In the genomic region with DNA sequence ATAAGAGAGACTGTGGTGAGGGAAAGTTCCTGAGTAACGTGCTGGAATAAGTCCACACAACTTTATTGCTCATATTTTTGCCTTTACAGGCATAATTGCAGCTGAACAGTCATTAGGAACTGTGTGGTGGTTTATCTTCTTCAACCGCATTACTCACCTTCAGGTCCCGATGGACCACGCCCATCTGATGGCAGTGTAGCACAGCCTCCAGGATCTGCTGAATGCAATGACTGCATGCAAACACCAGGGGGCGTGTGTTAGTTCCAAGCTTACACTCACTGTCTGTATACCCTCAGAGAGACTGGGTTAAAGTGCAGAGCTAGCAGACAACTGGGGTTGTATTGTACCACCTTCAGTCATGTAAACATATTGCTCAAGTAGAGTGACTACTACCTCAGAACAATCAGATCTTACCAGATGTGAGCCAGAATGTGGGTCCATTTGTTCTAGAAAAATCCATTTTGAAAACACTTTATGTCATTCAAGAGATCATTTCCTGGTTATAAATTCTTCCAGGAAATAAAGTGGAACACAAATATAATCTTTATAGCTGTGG, we compare ENCODE assay signal across 1 cellular context.
TF ChIP-seq lines count a peak whose summit lies in the region.

No MANE protein-coding gene starts in this region.

TF ChIP-seq in HepG2, 621 proteins besides CTCF, POLR2A, EP300 and RAD21 (continued from another document and continues in another):
- TF ChIP-seq, protein P1, sequence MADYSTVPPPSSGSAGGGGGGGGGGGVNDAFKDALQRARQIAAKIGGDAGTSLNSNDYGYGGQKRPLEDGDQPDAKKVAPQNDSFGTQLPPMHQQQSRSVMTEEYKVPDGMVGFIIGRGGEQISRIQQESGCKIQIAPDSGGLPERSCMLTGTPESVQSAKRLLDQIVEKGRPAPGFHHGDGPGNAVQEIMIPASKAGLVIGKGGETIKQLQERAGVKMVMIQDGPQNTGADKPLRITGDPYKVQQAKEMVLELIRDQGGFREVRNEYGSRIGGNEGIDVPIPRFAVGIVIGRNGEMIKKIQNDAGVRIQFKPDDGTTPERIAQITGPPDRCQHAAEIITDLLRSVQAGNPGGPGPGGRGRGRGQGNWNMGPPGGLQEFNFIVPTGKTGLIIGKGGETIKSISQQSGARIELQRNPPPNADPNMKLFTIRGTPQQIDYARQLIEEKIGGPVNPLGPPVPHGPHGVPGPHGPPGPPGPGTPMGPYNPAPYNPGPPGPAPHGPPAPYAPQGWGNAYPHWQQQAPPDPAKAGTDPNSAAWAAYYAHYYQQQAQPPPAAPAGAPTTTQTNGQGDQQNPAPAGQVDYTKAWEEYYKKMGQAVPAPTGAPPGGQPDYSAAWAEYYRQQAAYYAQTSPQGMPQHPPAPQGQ (CRISPR knock-in tag; IDR thresholded peaks at IDR 0.05; ENCODE audit: borderline replicate concordance), result no peak
- TF ChIP-seq ZNF552 (CRISPR knock-in tag; IDR thresholded peaks at IDR 0.05; ENCODE audit: borderline replicate concordance) (no peak), ZNF292 (CRISPR knock-in tag; IDR thresholded peaks at IDR 0.05; ENCODE audit: borderline replicate concordance, low read depth) (peak; percentile 64; the same call in 1 of the 2 replicates), KLF11 (CRISPR knock-in tag; IDR thresholded peaks at IDR 0.05) (no peak; the same call in 1 of the 2 replicates), KLF9 (CRISPR knock-in tag; IDR thresholded peaks at IDR 0.05; ENCODE audit: low read depth) (peak; percentile 91; the same call in 1 of the 2 replicates), ZNF382 (CRISPR knock-in tag; IDR thresholded peaks at IDR 0.05; ENCODE audit: borderline replicate concordance) (no peak), CREM (IDR thresholded peaks at IDR 0.05) (peak; percentile 38; the same call in 1 of the 2 replicates), CREM (CRISPR knock-in tag; IDR thresholded peaks at IDR 0.05) (no peak), MXI1 (IDR thresholded peaks at IDR 0.05; ENCODE audit: borderline replicate concordance, low read depth, low read length) (peak; percentile 49; the same call in 1 of the 3 replicates), NONO (IDR thresholded peaks at IDR 0.05) (no peak), NONO (CRISPR knock-in tag; conservative IDR thresholded peaks at IDR 0.05) (peak; percentile 82), ZNF674 (CRISPR knock-in tag; IDR thresholded peaks at IDR 0.05; ENCODE audit: low read depth) (no peak), SMYD3 (CRISPR knock-in tag; IDR thresholded peaks at IDR 0.05) (peak; percentile 64; the same call in 1 of the 2 replicates), MNT (IDR thresholded peaks at IDR 0.05) (no peak), THAP11 (CRISPR knock-in tag; IDR thresholded peaks at IDR 0.05) (peak; percentile 63), ELF3 (CRISPR knock-in tag; IDR thresholded peaks at IDR 0.05) (peak; percentile 80), HOXA9 (CRISPR knock-in tag; IDR thresholded peaks at IDR 0.05; ENCODE audit: borderline replicate concordance) (no peak), SRF (IDR thresholded peaks at IDR 0.05; ENCODE audit: low read depth, low read length) (no peak), ZNF570 (CRISPR knock-in tag; IDR thresholded peaks at IDR 0.05; ENCODE audit: borderline replicate concordance) (no peak), FOXA3 (CRISPR knock-in tag; IDR thresholded peaks at IDR 0.05) (peak; percentile 85), ZNF225 (CRISPR knock-in tag; IDR thresholded peaks at IDR 0.05) (no peak), SIX1 (CRISPR knock-in tag; IDR thresholded peaks at IDR 0.05; ENCODE audit: borderline replicate concordance) (peak; percentile 22; the same call in 1 of the 2 replicates), MTF2 (CRISPR knock-in tag; IDR thresholded peaks at IDR 0.05; ENCODE audit: borderline replicate concordance) (no peak), DR1 (CRISPR knock-in tag; IDR thresholded peaks at IDR 0.05) (no peak), POLR2G (IDR thresholded peaks at IDR 0.05; ENCODE audit: low read depth, low read length) (no peak), MXD3 (CRISPR knock-in tag; IDR thresholded peaks at IDR 0.05) (no peak), MIXL1 (CRISPR knock-in tag; IDR thresholded peaks at IDR 0.05) (peak; percentile 81), NCOA5 (CRISPR knock-in tag; IDR thresholded peaks at IDR 0.05) (no peak), PTBP1 (IDR thresholded peaks at IDR 0.05; ENCODE audit: low read depth, low read length, poor library complexity, severe bottlenecking) (no peak), NCOA2 (CRISPR knock-in tag; IDR thresholded peaks at IDR 0.05) (peak; percentile 71), ZNF136 (CRISPR knock-in tag; IDR thresholded peaks at IDR 0.05; ENCODE audit: low read depth) (0 out of 2 replicates have a peak, but pooled peaks have one; percentile 23), ZNF414 (CRISPR knock-in tag; IDR thresholded peaks at IDR 0.05) (no peak), ZSCAN29 (CRISPR knock-in tag; conservative IDR thresholded peaks at IDR 0.05) (peak; percentile 72; the same call in 1 of the 2 replicates), ZNF576 (CRISPR knock-in tag; IDR thresholded peaks at IDR 0.05) (no peak), ZBTB14 (CRISPR knock-in tag; IDR thresholded peaks at IDR 0.05) (no peak), GATAD2A (CRISPR knock-in tag; IDR thresholded peaks at IDR 0.05) (peak; percentile 92), SP5 (CRISPR knock-in tag; IDR thresholded peaks at IDR 0.05; ENCODE audit: borderline replicate concordance, low read depth) (peak; percentile 41; the same call in 1 of the 2 replicates), CREB1 (IDR thresholded peaks at IDR 0.05) (no peak), CREB1 (CRISPR knock-in tag; IDR thresholded peaks at IDR 0.05) (peak; percentile 54; the same call in 1 of the 2 replicates), FOXK2 (IDR thresholded peaks at IDR 0.05) (peak; percentile 59; the same call in 1 of the 2 replicates), CBX5 (CRISPR knock-in tag; IDR thresholded peaks at IDR 0.05; ENCODE audit: borderline replicate concordance) (peak; percentile 94; the same call in 1 of the 2 replicates), ZNF652 (CRISPR knock-in tag; IDR thresholded peaks at IDR 0.05; ENCODE audit: borderline replicate concordance, low read depth) (peak; percentile 56; the same call in 1 of the 2 replicates), TCF7 (IDR thresholded peaks at IDR 0.05; ENCODE audit: low read depth) (no peak), ZNF709 (CRISPR knock-in tag; IDR thresholded peaks at IDR 0.05) (no peak), ATF7-NPFF (CRISPR knock-in tag; IDR thresholded peaks at IDR 0.05; ENCODE audit: low read depth) (no peak), DMAP1 (CRISPR knock-in tag; IDR thresholded peaks at IDR 0.05) (0 out of 2 replicates have a peak, but pooled peaks have one; percentile 21), E2F1 (CRISPR knock-in tag; IDR thresholded peaks at IDR 0.05) (no peak)
- TF ChIP-seq, protein P2, sequence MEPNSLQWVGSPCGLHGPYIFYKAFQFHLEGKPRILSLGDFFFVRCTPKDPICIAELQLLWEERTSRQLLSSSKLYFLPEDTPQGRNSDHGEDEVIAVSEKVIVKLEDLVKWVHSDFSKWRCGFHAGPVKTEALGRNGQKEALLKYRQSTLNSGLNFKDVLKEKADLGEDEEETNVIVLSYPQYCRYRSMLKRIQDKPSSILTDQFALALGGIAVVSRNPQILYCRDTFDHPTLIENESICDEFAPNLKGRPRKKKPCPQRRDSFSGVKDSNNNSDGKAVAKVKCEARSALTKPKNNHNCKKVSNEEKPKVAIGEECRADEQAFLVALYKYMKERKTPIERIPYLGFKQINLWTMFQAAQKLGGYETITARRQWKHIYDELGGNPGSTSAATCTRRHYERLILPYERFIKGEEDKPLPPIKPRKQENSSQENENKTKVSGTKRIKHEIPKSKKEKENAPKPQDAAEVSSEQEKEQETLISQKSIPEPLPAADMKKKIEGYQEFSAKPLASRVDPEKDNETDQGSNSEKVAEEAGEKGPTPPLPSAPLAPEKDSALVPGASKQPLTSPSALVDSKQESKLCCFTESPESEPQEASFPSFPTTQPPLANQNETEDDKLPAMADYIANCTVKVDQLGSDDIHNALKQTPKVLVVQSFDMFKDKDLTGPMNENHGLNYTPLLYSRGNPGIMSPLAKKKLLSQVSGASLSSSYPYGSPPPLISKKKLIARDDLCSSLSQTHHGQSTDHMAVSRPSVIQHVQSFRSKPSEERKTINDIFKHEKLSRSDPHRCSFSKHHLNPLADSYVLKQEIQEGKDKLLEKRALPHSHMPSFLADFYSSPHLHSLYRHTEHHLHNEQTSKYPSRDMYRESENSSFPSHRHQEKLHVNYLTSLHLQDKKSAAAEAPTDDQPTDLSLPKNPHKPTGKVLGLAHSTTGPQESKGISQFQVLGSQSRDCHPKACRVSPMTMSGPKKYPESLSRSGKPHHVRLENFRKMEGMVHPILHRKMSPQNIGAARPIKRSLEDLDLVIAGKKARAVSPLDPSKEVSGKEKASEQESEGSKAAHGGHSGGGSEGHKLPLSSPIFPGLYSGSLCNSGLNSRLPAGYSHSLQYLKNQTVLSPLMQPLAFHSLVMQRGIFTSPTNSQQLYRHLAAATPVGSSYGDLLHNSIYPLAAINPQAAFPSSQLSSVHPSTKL (CRISPR knock-in tag; IDR thresholded peaks at IDR 0.05), result peak; percentile 93
- TF ChIP-seq, protein P3, sequence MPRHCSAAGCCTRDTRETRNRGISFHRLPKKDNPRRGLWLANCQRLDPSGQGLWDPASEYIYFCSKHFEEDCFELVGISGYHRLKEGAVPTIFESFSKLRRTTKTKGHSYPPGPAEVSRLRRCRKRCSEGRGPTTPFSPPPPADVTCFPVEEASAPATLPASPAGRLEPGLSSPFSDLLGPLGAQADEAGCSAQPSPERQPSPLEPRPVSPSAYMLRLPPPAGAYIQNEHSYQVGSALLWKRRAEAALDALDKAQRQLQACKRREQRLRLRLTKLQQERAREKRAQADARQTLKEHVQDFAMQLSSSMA (CRISPR knock-in tag; IDR thresholded peaks at IDR 0.05), result no peak
